In genomic region chr9:89878003-89878411, GRCh38 we compare ENCODE assay signal across 16 cellular contexts.
DNase-seq lines count a peak whose midpoint lies in the region; ATAC-seq and TF ChIP-seq lines count a peak whose summit lies in the region.
"Had no signal": no experiment of that assay in that cellular context is flagged by ENCODE, and none has a peak within 500 bp of the region (broad histone marks: within the 10 kb centered on the region; RNA-seq: fewer than 3 reads in every experiment).

No MANE protein-coding gene starts in this region.

- WGBS in stomach, 5 donors: 87 to 96% (median 91%) methylated on average over 5 of the region's 5 CpGs

- no peak overlapping the region for H3K27ac Mint-ChIP-seq in activated CD4-positive, alpha-beta memory T cell treated with anti-CD3 and anti-CD28 coated beads for 36 hours
- H3K27ac Mint-ChIP-seq in activated CD4-positive, alpha-beta memory T cell treated with anti-CD3 and anti-CD28 coated beads, Interleukin-2, amount 10 ng/mL, durations not matched to agents 7 days and 5 days: no peak overlapping the region
- no peak overlapping the region for H3K27ac Mint-ChIP-seq in activated B cell treated with CpG ODN at 0.5 μM for 24 hours
- no peak overlapping the region for H3K27ac Mint-ChIP-seq in CD8-positive, alpha-beta memory T cell

- no peaks in the 10 kb centered on the region for H3K9me3 ChIP-seq in lower lobe of right lung
- H3K9me3 ChIP-seq in stomach: no peaks in the 10 kb centered on the region
- no peaks in the 10 kb centered on the region for H3K9me3 ChIP-seq in CD8-positive, alpha-beta memory T cell (ENCODE audit: low read length)
- H3K9me3 ChIP-seq: Caco-2 had no signal

- CTCF ChIA-PET in activated CD4-positive, alpha-beta memory T cell treated with anti-CD3 and anti-CD28 coated beads for 36 hours (lab: Charles Lee): interaction anchor here (1.0 kb wide), 1 partner anchor 222 kb away, joined by 3 read pairs; no protein-coding TSS in a partner anchor
- CTCF ChIA-PET in activated CD4-positive, alpha-beta memory T cell treated with anti-CD3 and anti-CD28 coated beads, Interleukin-2, amount 10 ng/mL, durations not matched to agents 7 days and 5 days (lab: Charles Lee): no interaction called here
- CTCF ChIA-PET in activated B cell treated with CpG ODN at 0.5 μM for 24 hours (lab: Charles Lee): no interaction called here
- CTCF ChIA-PET in CD8-positive, alpha-beta memory T cell (lab: Charles Lee): interaction anchor here (1.5 kb wide), 1 partner anchor 275 kb away, joined by 3 read pairs; no protein-coding TSS in a partner anchor

- no peak for TF ChIP-seq POLR2A in stomach (IDR thresholded peaks at IDR 0.05)

- H3K27ac ChIP-seq in lower lobe of right lung (no peak overlapping the region), stomach (peak overlapping the region; percentile 11 to 61 (median 26))
- H3K27ac ChIP-seq in CD8-positive, alpha-beta memory T cell (ENCODE audit: low read depth, low read length): no peak overlapping the region

- POLR2A ChIA-PET in activated CD4-positive, alpha-beta memory T cell treated with anti-CD3 and anti-CD28 coated beads for 36 hours (lab: Charles Lee): no interaction called here
- POLR2A ChIA-PET in activated CD4-positive, alpha-beta memory T cell treated with anti-CD3 and anti-CD28 coated beads, Interleukin-2, amount 10 ng/mL, durations not matched to agents 7 days and 5 days (lab: Charles Lee): no interaction called here
- POLR2A ChIA-PET in activated B cell treated with CpG ODN at 0.5 μM for 24 hours (lab: Charles Lee): no interaction called here
- POLR2A ChIA-PET in CD8-positive, alpha-beta memory T cell (lab: Charles Lee): no interaction called here

- ATAC-seq in activated B cell treated with CpG ODN at 0.5 μM for 24 hours (ENCODE audit: low read depth) (no peak), lower lobe of right lung (no peak)

- no peaks in the 10 kb centered on the region for H3K27me3 Mint-ChIP-seq in activated CD4-positive, alpha-beta memory T cell treated with anti-CD3 and anti-CD28 coated beads for 36 hours
- no peaks in the 10 kb centered on the region for H3K27me3 Mint-ChIP-seq in activated CD4-positive, alpha-beta memory T cell treated with anti-CD3 and anti-CD28 coated beads, Interleukin-2, amount 10 ng/mL, durations not matched to agents 7 days and 5 days
- no peaks in the 10 kb centered on the region for H3K27me3 Mint-ChIP-seq in activated B cell treated with CpG ODN at 0.5 μM for 24 hours
- H3K27me3 Mint-ChIP-seq in CD8-positive, alpha-beta memory T cell: no peaks in the 10 kb centered on the region

- H3K27me3 ChIP-seq in lower lobe of right lung (ENCODE audit: low read depth) (no peaks in the 10 kb centered on the region), stomach (no peaks in the 10 kb centered on the region)
- H3K27me3 ChIP-seq in CD8-positive, alpha-beta memory T cell (ENCODE audit: insufficient read depth, low read length, poor library complexity, severe bottlenecking): no peaks in the 10 kb centered on the region

- H3K4me3 ChIP-seq in lower lobe of right lung (no peak overlapping the region), stomach (no peak overlapping the region)
- H3K4me3 ChIP-seq in CD8-positive, alpha-beta memory T cell (ENCODE audit: low read length): no peak overlapping the region

- peak; percentile 7 for DNase-seq in activated CD4-positive, alpha-beta memory T cell treated with anti-CD3 and anti-CD28 coated beads for 36 hours
- no peak for DNase-seq in activated CD4-positive, alpha-beta memory T cell treated with anti-CD3 and anti-CD28 coated beads, Interleukin-2, amount 10 ng/mL, durations not matched to agents 7 days and 5 days
- peak; percentile 9 for DNase-seq in activated B cell treated with CpG ODN at 0.5 μM for 24 hours
- peak; percentile 30 for DNase-seq in lower lobe of right lung
- DNase-seq in stomach: peak; percentile 23
- no peak for DNase-seq in NCI-H526 treated with DMSO at 0.1 percent for 48 hours (lab: John Stamatoyannopoulos, UW)
- DNase-seq in CD8-positive, alpha-beta memory T cell: no peak
- no peak for DNase-seq in NCI-H1694 (lab: John Stamatoyannopoulos, UW)
- DNase-seq: activated CD4-positive, alpha-beta T cell treated with anti-CD3 and anti-CD28 coated beads for 48 hours; activated naive CD4-positive, alpha-beta T cell; Caco-2; kidney; NCI-H1105 treated with DMSO at 0.1 percent for 48 hours; stimulated activated CD4-positive, alpha-beta T cell treated with anti-CD3 and anti-CD28 coated beads, Interleukin-12 subunit alpha, Interleukin-12 subunit beta, amount 100 ng/mL, for 4 hours; SW 1271 had no signal

- no peaks in the 10 kb centered on the region for H3K36me3 Mint-ChIP-seq in activated CD4-positive, alpha-beta memory T cell treated with anti-CD3 and anti-CD28 coated beads for 36 hours
- no peaks in the 10 kb centered on the region for H3K36me3 Mint-ChIP-seq in activated CD4-positive, alpha-beta memory T cell treated with anti-CD3 and anti-CD28 coated beads, Interleukin-2, amount 10 ng/mL, durations not matched to agents 7 days and 5 days (ENCODE audit: low read depth)
- H3K36me3 Mint-ChIP-seq in activated B cell treated with CpG ODN at 0.5 μM for 24 hours (ENCODE audit: low read depth): no peaks in the 10 kb centered on the region
- H3K36me3 Mint-ChIP-seq in CD8-positive, alpha-beta memory T cell: no peaks in the 10 kb centered on the region

- H3K9me3 Mint-ChIP-seq in activated CD4-positive, alpha-beta memory T cell treated with anti-CD3 and anti-CD28 coated beads for 36 hours: no peaks in the 10 kb centered on the region
- no peaks in the 10 kb centered on the region for H3K9me3 Mint-ChIP-seq in activated CD4-positive, alpha-beta memory T cell treated with anti-CD3 and anti-CD28 coated beads, Interleukin-2, amount 10 ng/mL, durations not matched to agents 7 days and 5 days
- no peaks in the 10 kb centered on the region for H3K9me3 Mint-ChIP-seq in activated B cell treated with CpG ODN at 0.5 μM for 24 hours
- no peaks in the 10 kb centered on the region for H3K9me3 Mint-ChIP-seq in CD8-positive, alpha-beta memory T cell
- H3K9me3 Mint-ChIP-seq: nephron had no signal

- TF ChIP-seq EP300 in stomach (IDR thresholded peaks at IDR 0.05): no peak

- no peak for TF ChIP-seq CTCF in activated B cell treated with CpG ODN at 0.5 μM for 24 hours (IDR thresholded peaks at IDR 0.05)
- no peak for TF ChIP-seq CTCF in lower lobe of right lung (IDR thresholded peaks at IDR 0.05)
- TF ChIP-seq CTCF in stomach (IDR thresholded peaks at IDR 0.05): no peak

- intact Hi-C loops in activated CD4-positive, alpha-beta memory T cell treated with anti-CD3 and anti-CD28 coated beads for 36 hours (cut with micrococcal nuclease): no loop called here
- intact Hi-C loops in activated B cell treated with CpG ODN at 0.5 μM for 24 hours (cut with micrococcal nuclease): no loop called here
- intact Hi-C loops in lower lobe of right lung (cut with DNase I): no loop called here
- intact Hi-C loops in stomach (cut with DNase I; ENCODE audit: low total_unique reads): no loop called here

- H3K4me1 Mint-ChIP-seq in activated CD4-positive, alpha-beta memory T cell treated with anti-CD3 and anti-CD28 coated beads for 36 hours (ENCODE audit: low read depth): no peaks in the 10 kb centered on the region
- no peaks in the 10 kb centered on the region for H3K4me1 Mint-ChIP-seq in activated CD4-positive, alpha-beta memory T cell treated with anti-CD3 and anti-CD28 coated beads, Interleukin-2, amount 10 ng/mL, durations not matched to agents 7 days and 5 days
- no peaks in the 10 kb centered on the region for H3K4me1 Mint-ChIP-seq in activated B cell treated with CpG ODN at 0.5 μM for 24 hours
- H3K4me1 Mint-ChIP-seq in CD8-positive, alpha-beta memory T cell: no peaks in the 10 kb centered on the region

- H3K36me3 ChIP-seq in lower lobe of right lung (no peaks in the 10 kb centered on the region), stomach (no peaks in the 10 kb centered on the region)
- H3K36me3 ChIP-seq in CD8-positive, alpha-beta memory T cell (ENCODE audit: insufficient read depth, low read length): no peaks in the 10 kb centered on the region

- H3K4me3 Mint-ChIP-seq in activated CD4-positive, alpha-beta memory T cell treated with anti-CD3 and anti-CD28 coated beads for 36 hours: no peak overlapping the region
- no peak overlapping the region for H3K4me3 Mint-ChIP-seq in activated CD4-positive, alpha-beta memory T cell treated with anti-CD3 and anti-CD28 coated beads, Interleukin-2, amount 10 ng/mL, durations not matched to agents 7 days and 5 days
- H3K4me3 Mint-ChIP-seq in activated B cell treated with CpG ODN at 0.5 μM for 24 hours: no peak overlapping the region
- no peak overlapping the region for H3K4me3 Mint-ChIP-seq in CD8-positive, alpha-beta memory T cell
- H3K4me3 Mint-ChIP-seq: nephron had no signal

- H3K4me1 ChIP-seq in lower lobe of right lung: peaks cover 27% of the 10 kb centered on the region
- H3K4me1 ChIP-seq in stomach: peaks cover 29 to 57% (median 36%) of the 10 kb centered on the region in 4 donors
- no peaks in the 10 kb centered on the region for H3K4me1 ChIP-seq in CD8-positive, alpha-beta memory T cell (ENCODE audit: insufficient read depth, low read length)
- H3K4me1 ChIP-seq: Caco-2 had no signal

Comparison
In these comparisons a context has a peak if more than half of its experiments do, and no peak if none do; other contexts are left out.
1. DNase-seq: peak in activated CD4-positive, alpha-beta memory T cell treated with anti-CD3 and anti-CD28 coated beads for 36 hours (single experiment), activated B cell treated with CpG ODN at 0.5 μM for 24 hours (single experiment), lower lobe of right lung (single experiment) and stomach (single experiment); none in activated CD4-positive, alpha-beta memory T cell treated with anti-CD3 and anti-CD28 coated beads, Interleukin-2, amount 10 ng/mL, durations not matched to agents 7 days and 5 days (single experiment), NCI-H526 treated with DMSO at 0.1 percent for 48 hours (single experiment), CD8-positive, alpha-beta memory T cell (0 of 5) and NCI-H1694 (single experiment).
2. CTCF ChIA-PET loops: an anchor here in activated CD4-positive, alpha-beta memory T cell treated with anti-CD3 and anti-CD28 coated beads for 36 hours (1.0 kb wide) and CD8-positive, alpha-beta memory T cell (1.5 kb wide); none called in activated CD4-positive, alpha-beta memory T cell treated with anti-CD3 and anti-CD28 coated beads, Interleukin-2, amount 10 ng/mL, durations not matched to agents 7 days and 5 days and activated B cell treated with CpG ODN at 0.5 μM for 24 hours.
3. H3K27ac ChIP-seq: peak in stomach (5 of 5); none in lower lobe of right lung (single experiment) and CD8-positive, alpha-beta memory T cell (single experiment).